ENCODE assay signal across 17 cellular contexts in genomic region chr1:224274970-224275626, GRCh38. TPM values are rescaled to one million over a fixed set of nuclear protein-coding genes. Genes with fewer than 3 reads are reported as not detected.
DNase-seq lines count a peak whose midpoint lies in the region; ATAC-seq, FAIRE-seq and TF ChIP-seq lines count a peak whose summit lies in the region.
"Had no signal": no experiment of that assay in that cellular context is flagged by ENCODE, and none has a peak within 500 bp of the region (broad histone marks: within the 10 kb centered on the region; RNA-seq: fewer than 3 reads in every experiment).

No MANE protein-coding gene starts in this region.

- TF ChIP-seq RAD21 in GM12878 (IDR thresholded peaks at IDR 0.05; ENCODE audit: insufficient read depth, low read depth, low read length), result no peak

- RAD21 ChIA-PET in GM12878 (lab: Charles Lee; ENCODE audit: unreplicated experiment), result interaction anchor here (1.2 kb wide), 1 partner anchor 16 kb away, joined by 3 read pairs; no protein-coding TSS in a partner anchor

- H3K4me3 ChIP-seq in CD4-positive, CD25-positive, alpha-beta regulatory T cell (ENCODE audit: low read depth, low read length), result no peak overlapping the region
- no peak overlapping the region for H3K4me3 ChIP-seq in GM12878
- H3K4me3 ChIP-seq: HAP-1 had no signal

- WGBS in GM12878 (ENCODE audit: insufficient coverage, insufficient replicate concordance, low lambda C conversion rate, missing lambda C conversion rate), result 95% methylated on average over 6 of the region's 6 CpGs

- intact Hi-C loops in GM12878 (cut with micrococcal nuclease; ENCODE audit: unreplicated experiment), result no loop called here

- H3K9me3 ChIP-seq in CD4-positive, CD25-positive, alpha-beta regulatory T cell (ENCODE audit: control insufficient read depth in 2 of 2, low read length in 2 of 2), result no peaks in the 10 kb centered on the region
- no peaks in the 10 kb centered on the region for H3K9me3 ChIP-seq in GM12878 (replicated peaks; ENCODE audit: control insufficient read depth, insufficient read depth, low read length)
- H3K9me3 ChIP-seq: HAP-1 had no signal

- H3K79me2 ChIP-seq in GM12878 (ENCODE audit: control insufficient read depth, insufficient read depth, low read length), result no peaks in the 10 kb centered on the region

- H3K27me3 Mint-ChIP-seq in CD4-positive, CD25-positive, alpha-beta regulatory T cell, result no peaks in the 10 kb centered on the region
- no peaks in the 10 kb centered on the region for H3K27me3 Mint-ChIP-seq in memory B cell

- no peak for ATAC-seq in CD4-positive, CD25-positive, alpha-beta regulatory T cell (ENCODE audit: low read depth in 2 of 2)
- no peak for ATAC-seq in GM12878
- no peak for ATAC-seq in memory B cell (ENCODE audit: low read depth)
- no peak for ATAC-seq in SK-N-SH treated with all-trans-retinoic acid at 6 μM for 48 hours
- no peak for ATAC-seq in HG03469 (IDR thresholded peaks at IDR 0.05; ENCODE audit: unreplicated experiment)
- ATAC-seq: Right ventricle myocardium inferior had no signal

- no peak for TF ChIP-seq CTCF in GM12878 (IDR thresholded peaks at IDR 0.05 in 2 of 3, conservative IDR thresholded peaks at IDR 0.05 in 1 of 3; ENCODE audit: control insufficient read depth in 2 of 3, extremely low read depth in 1 of 3, insufficient read depth in 1 of 3, low read depth in 3 of 3, low read length in 3 of 3)

- no peaks in the 10 kb centered on the region for H4K20me1 ChIP-seq in GM12878 (ENCODE audit: control insufficient read depth, insufficient read depth)

- no peak for DNase-seq in CD4-positive, CD25-positive, alpha-beta regulatory T cell
- DNase-seq in GM12892 (ENCODE audit: insufficient read length), result no peak
- DNase-seq in GM12878 (ENCODE audit: low read depth, low spot score), result no peak
- no peak for DNase-seq in memory B cell (ENCODE audit: low spot score in 2 of 2)
- no peak for DNase-seq in RKO (ENCODE audit: low spot score)
- DNase-seq in NAMALWA (ENCODE audit: low spot score), result no peak
- DNase-seq: C1 segment of cervical spinal cord, DMS 273 treated with DMSO at 0.1 percent for 48 hours, NCI-H1048, NCI-H1436 treated with DMSO at 0.1 percent for 48 hours, NCI-H2081, NCI-H510A treated with DMSO at 0.1 percent for 48 hours had no signal

- peaks cover 28% of the 10 kb centered on the region for H3K36me3 ChIP-seq in CD4-positive, CD25-positive, alpha-beta regulatory T cell (ENCODE audit: control insufficient read depth, insufficient read depth, low read length)
- H3K36me3 ChIP-seq in GM12878 (ENCODE audit: control insufficient read depth in 2 of 2, insufficient read depth in 2 of 2, low read length in 1 of 2), result peaks cover 1 to 6% of the 10 kb centered on the region in 2 experiments; a peak in 1 of 4 replicates

- H3K27ac Mint-ChIP-seq in CD4-positive, CD25-positive, alpha-beta regulatory T cell, result peak overlapping the region in 2 of 3 donors; percentile 5 to 23
- H3K27ac Mint-ChIP-seq in memory B cell, result peak overlapping the region; percentile 43

- H3K36me3 Mint-ChIP-seq in CD4-positive, CD25-positive, alpha-beta regulatory T cell, result peaks cover 23% of the 10 kb centered on the region
- peaks cover 22% of the 10 kb centered on the region for H3K36me3 Mint-ChIP-seq in memory B cell

- FAIRE-seq in GM12892 (lab: Jason Lieb, UNC), result peak; percentile 38
- FAIRE-seq in GM12878 (lab: Jason Lieb, UNC), result peak; percentile 61

- H3K4me1 Mint-ChIP-seq in CD4-positive, CD25-positive, alpha-beta regulatory T cell, result peaks cover 0 to 9% (median 6%) of the 10 kb centered on the region in 4 donors
- H3K4me1 Mint-ChIP-seq in memory B cell, result no peaks in the 10 kb centered on the region

- no peak overlapping the region for H3K4me2 ChIP-seq in GM12878 (ENCODE audit: control insufficient read depth, insufficient read depth)
- H3K4me2 ChIP-seq: KMS-11 had no signal

- no peak overlapping the region for H2AFZ ChIP-seq in GM12878 (ENCODE audit: control insufficient read depth, low read depth, low read length)

- H3K4me1 ChIP-seq in CD4-positive, CD25-positive, alpha-beta regulatory T cell (ENCODE audit: control insufficient read depth, insufficient read depth, low read length, poor library complexity, severe bottlenecking), result no peaks in the 10 kb centered on the region
- no peaks in the 10 kb centered on the region for H3K4me1 ChIP-seq in GM12878 (ENCODE audit: control insufficient read depth, insufficient read depth, low read length)
- H3K4me1 ChIP-seq: HAP-1 had no signal

- SMC1A ChIA-PET in GM12878 (lab: Charles Lee; ENCODE audit: uncharacterized antibody, unreplicated experiment), result interaction anchor here (1.3 to 1.4 kb wide), 2 partner anchors 12 to 18 kb away, joined by 3 to 5 read pairs; no protein-coding TSS in a partner anchor

- TF ChIP-seq POLR2A in GM12892 (IDR thresholded peaks at IDR 0.05; ENCODE audit: low read depth, low read length) (no peak), GM12878 (IDR thresholded peaks at IDR 0.05; ENCODE audit: low read depth, low read length) (no peak)

- CTCF ChIA-PET in GM12878 (lab: Yijun Ruan, JAX), result interaction anchor here (1.0 to 1.2 kb wide), 3 partner anchors 38 to 159 kb away, joined by 3 to 4 read pairs (median 3); partner anchors contain the start of gene DEGS1

- H3K9me3 Mint-ChIP-seq in CD4-positive, CD25-positive, alpha-beta regulatory T cell, result no peaks in the 10 kb centered on the region
- H3K9me3 Mint-ChIP-seq in memory B cell, result no peaks in the 10 kb centered on the region

- no peak overlapping the region for H3K27ac ChIP-seq in CD4-positive, CD25-positive, alpha-beta regulatory T cell (ENCODE audit: insufficient read depth, low read length, poor library complexity, severe bottlenecking)
- no peak overlapping the region for H3K27ac ChIP-seq in GM12878 (ENCODE audit: control insufficient read depth, insufficient read depth)
- H3K27ac ChIP-seq: KMS-11 had no signal

- H3K9ac ChIP-seq in GM12878 (ENCODE audit: control insufficient read depth, insufficient read depth, low read length), result no peak overlapping the region
- H3K9ac ChIP-seq: KMS-11 had no signal

- no peak for TF ChIP-seq EP300 in GM12878 (IDR thresholded peaks at IDR 0.05; ENCODE audit: borderline replicate concordance in 1 of 2, control insufficient read depth in 1 of 2, low read depth in 2 of 2, low read length in 2 of 2)

- in situ Hi-C loops in GM12878 (cut with MboI), result no loop called here

- BruUV-seq in GM12878 (replicated peaks; lab: Mats Ljungman, UMichigan), result no TSS peak

- no peaks in the 10 kb centered on the region for H3K27me3 ChIP-seq in CD4-positive, CD25-positive, alpha-beta regulatory T cell (ENCODE audit: control insufficient read depth, insufficient read depth, low read length)
- no peaks in the 10 kb centered on the region for H3K27me3 ChIP-seq in GM12878 (replicated peaks in 1 of 2; ENCODE audit: control insufficient read depth in 2 of 2, insufficient read depth in 2 of 2, low read length in 1 of 2)

- no peak overlapping the region for H3K4me3 Mint-ChIP-seq in CD4-positive, CD25-positive, alpha-beta regulatory T cell
- no peak overlapping the region for H3K4me3 Mint-ChIP-seq in memory B cell

- POLR2A ChIA-PET in GM12878 (lab: Charles Lee), result no interaction called here

TF ChIP-seq in GM12878, 131 proteins besides CTCF, POLR2A, EP300 and RAD21 (continues in another document):
- no peak for TF ChIP-seq ATF2 (IDR thresholded peaks at IDR 0.05; ENCODE audit: low read length)

TF ChIP-seq in SK-N-SH treated with all-trans-retinoic acid at 6 μM for 48 hours, 23 proteins besides CTCF, POLR2A, EP300 and RAD21:
- TF ChIP-seq SNAI2 (CRISPR knock-in tag; IDR thresholded peaks at IDR 0.05), result no peak
- TF ChIP-seq CSDC2 (CRISPR knock-in tag; IDR thresholded peaks at IDR 0.05), result no peak
- no peak for TF ChIP-seq CREB5 (CRISPR knock-in tag; IDR thresholded peaks at IDR 0.05; ENCODE audit: low read depth)

RNA-seq across cellular contexts. Expression of gene NVL, which starts 54.9 kb away (rescaled TPM):
- total RNA-seq in CD4-positive, CD25-positive, alpha-beta regulatory T cell, result 40.2 TPM
- 10 to 100 TPM in 3 of 4 donors, 1 to 10 TPM in 1; 9.0 to 17.0 (median 14.3) TPM for polyA plus RNA-seq in CD4-positive, CD25-positive, alpha-beta regulatory T cell
- polyA plus RNA-seq in GM12892 (2012; ENCODE audit: missing spikeins), result 24.1 TPM
- total RNA-seq in GM12878 (2013; cell fraction: nucleolus; rRNA removed), result 92.2 and 102 TPM in 2 replicates
- total RNA-seq in GM12878 (2014; rRNA removed), result 23.5 and 32.9 TPM in 2 replicates
- total RNA-seq in GM12878 (2014; rRNA removed; fragmentation: Illumina TruSeq; extraction: Trizol), result 38.0 and 41.3 TPM in 2 replicates
- total RNA-seq in GM12878 (2021), result 28.1 and 28.5 TPM in 2 replicates
- 14.0 TPM for polyA plus RNA-seq in GM12878 (2011; ENCODE audit: low read depth)
- polyA plus RNA-seq in GM12878 (2011; rRNA removed), result 25.6 and 33.0 TPM in 2 replicates
- polyA plus RNA-seq in GM12878 (2011; cell fraction: cytosol; rRNA removed), result 16.6 and 20.9 TPM in 2 replicates
- polyA plus RNA-seq in GM12878 (2011; cell fraction: nucleus; rRNA removed), result 23.2 and 30.1 TPM in 2 replicates
- 12.9 and 14.3 TPM in 2 replicates for polyA plus RNA-seq in GM12878 (2012)
- 43.6 and 58.2 TPM in 2 replicates for polyA plus RNA-seq in GM12878 (2014; fragmentation: Illumina TruSeq; extraction: Trizol)
- 10 to 100 TPM; 20.3 to 30.4 TPM for polyA plus RNA-seq in GM12878 (2014; fragmentation: Nextera tagmentation; extraction: Ambion mirVana)
- 32.7 and 37.4 TPM in 2 replicates for polyA plus RNA-seq in GM12878 (2014; rRNA removed)
- polyA plus RNA-seq in GM12878 (2016; fragmentation: Nextera tagmentation; extraction: Ambion mirVana), result 10 to 100 TPM; 46.4 to 49.6 TPM
- 23.3 and 24.4 TPM in 2 replicates for polyA minus RNA-seq in GM12878 (2011; rRNA and poly(A)+ RNA removed)
- 9.9 and 10.2 TPM in 2 replicates for polyA minus RNA-seq in GM12878 (2011; cell fraction: cytosol; rRNA and poly(A)+ RNA removed)
- 16.2 and 21.8 TPM in 2 replicates for polyA minus RNA-seq in GM12878 (2011; cell fraction: nucleus; rRNA and poly(A)+ RNA removed)
